Comparison of ENCODE assay signal across 31 cellular contexts in the genomic region with DNA sequence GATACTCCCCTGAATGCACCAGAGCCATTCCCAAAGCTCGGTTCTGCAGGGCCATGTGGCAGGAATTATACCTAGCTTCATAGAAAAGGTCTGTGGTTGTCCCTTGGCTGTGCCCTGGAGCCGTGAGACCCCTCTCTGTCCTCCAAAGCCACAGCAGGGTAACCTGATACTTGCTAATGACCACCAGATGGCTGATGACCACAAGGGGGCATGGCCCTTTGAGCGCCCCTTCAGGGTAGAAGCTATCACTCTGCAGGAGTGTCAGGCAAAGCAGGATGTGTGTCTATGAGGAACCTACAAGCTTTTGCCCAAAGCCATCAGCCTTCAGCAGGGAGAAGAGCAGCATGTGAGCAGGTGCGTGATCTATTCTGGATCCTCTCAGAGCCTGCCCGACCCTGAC.
A peak's percentile ranks its signal among the peaks of the same experiment; 100 is the strongest.
DNase-seq lines count a peak whose midpoint lies in the region; ATAC-seq, FAIRE-seq and TF ChIP-seq lines count a peak whose summit lies in the region.
"Had no signal": no experiment of that assay in that cellular context is flagged by ENCODE, and none has a peak within 500 bp of the region (broad histone marks: within the 10 kb centered on the region; RNA-seq: fewer than 3 reads in every experiment).

No MANE protein-coding gene starts in this region.

- 19% methylated on average over 5 of the region's 5 CpGs for WGBS in HepG2 (ENCODE audit: low lambda C conversion rate)
- 6% methylated on average over 4 of the region's 5 CpGs for WGBS in right lobe of liver (ENCODE audit: insufficient coverage, low coverage, low lambda C conversion rate, missing lambda C conversion rate)
- WGBS in K562 (ENCODE audit: insufficient coverage, low coverage, missing lambda C conversion rate): 0% methylated on average over 4 of the region's 5 CpGs
- 56 to 74% methylated on average over 5 of the region's 5 CpGs for WGBS in thyroid gland, 2 donors

- no peaks in the 10 kb centered on the region for H3K9me1 ChIP-seq in K562 (ENCODE audit: control insufficient read depth, insufficient read depth, low read length)

- peak; percentile 6 for DNase-seq in HepG2 (ENCODE audit: low spot score)
- no peak for DNase-seq in right lobe of liver
- DNase-seq in K562 (ENCODE audit: extremely low read depth in 1 of 4, low spot score in 3 of 4): peak in 3 of 4 experiments; percentile 3 to 18 (median 14)
- DNase-seq in iPS-NIHi7 (ENCODE audit: extremely low spot score): peak; percentile 89
- DNase-seq in NCI-H146 (lab: John Stamatoyannopoulos, UW): no peak
- no peak for DNase-seq in activated naive CD4-positive, alpha-beta T cell (lab: John Stamatoyannopoulos, UW)
- no peak for DNase-seq in thyroid gland
- DNase-seq: activated CD4-positive, alpha-beta T cell treated with anti-CD3 and anti-CD28 coated beads, Interleukin-2, amount 50 U/mL, for 1 hour; activated naive CD4-positive, alpha-beta T cell treated with anti-CD3 and anti-CD28 coated beads, Interleukin-2, amount 10 ng/mL, durations not matched to agents 7 days and 5 days; amygdala; colonic mucosa; COR-L47; effector memory CD8-positive, alpha-beta T cell; foreskin melanocyte; HCEC 1CT; hypothalamus; kidney glomerular epithelial cell; NCI-H1417 treated with DMSO at 0.1 percent for 48 hours; nucleus accumbens; stimulated activated CD4-positive, alpha-beta T cell treated with anti-CD3 and anti-CD28 coated beads, Interleukin-1b, Interleukin-23, amount 100 ng/mL, for 48 hours; substantia nigra; T-helper 2 cell had no signal

- H3K4me3 ChIP-seq in HepG2 (replicated peaks in 1 of 3; ENCODE audit: insufficient read depth in 1 of 3, low read depth in 2 of 3, low read length in 3 of 3): no peak overlapping the region
- no peak overlapping the region for H3K4me3 ChIP-seq in right lobe of liver
- no peak overlapping the region for H3K4me3 ChIP-seq in K562
- H3K4me3 ChIP-seq in thyroid gland (replicated peaks in 1 of 3): no peak overlapping the region
- H3K4me3 ChIP-seq: colonic mucosa, esophagus muscularis mucosa, lung, SJSA1, skin epidermis had no signal

- POLR2A ChIA-PET in HepG2 (lab: Yijun Ruan, JAX) (no interaction called here), K562 (lab: Yijun Ruan, JAX) (interaction anchor here (0.7 kb wide), 1 partner anchor 29 kb away, joined by 5 read pairs; no protein-coding TSS in a partner anchor)

- H2AFZ ChIP-seq in HepG2 (ENCODE audit: low read length) (no peak overlapping the region), K562 (ENCODE audit: low read depth, low read length) (no peak overlapping the region)

- FAIRE-seq in HepG2 (lab: Jason Lieb, UNC): no peak
- FAIRE-seq in K562 (lab: Jason Lieb, UNC): no peak
- FAIRE-seq: GM12892, RCC 7860 had no signal

- CTCF ChIA-PET in HepG2 (lab: Yijun Ruan, JAX; ENCODE audit: low intra/inter-chr PET ratio, low total read pairs) (no interaction called here), K562 (lab: Yijun Ruan, JAX; ENCODE audit: low intra/inter-chr PET ratio) (no interaction called here)

- H3K27ac ChIP-seq in HepG2 (ENCODE audit: extremely low read length, insufficient read depth, low read length) (no peak overlapping the region), right lobe of liver (no peak overlapping the region), K562 (ENCODE audit: extremely low read depth, low read depth, low read length) (no peak overlapping the region), thyroid gland (no peak overlapping the region)
- H3K27ac ChIP-seq: colonic mucosa, esophagus muscularis mucosa, HL-60, SJSA1, skin epidermis, VCaP had no signal

- H3K4me1 ChIP-seq in HepG2 (ENCODE audit: insufficient read depth, low read length): no peaks in the 10 kb centered on the region
- no peaks in the 10 kb centered on the region for H3K4me1 ChIP-seq in right lobe of liver
- no peaks in the 10 kb centered on the region for H3K4me1 ChIP-seq in K562 (replicated peaks in 1 of 2; ENCODE audit: control insufficient read depth in 2 of 2, insufficient read depth in 2 of 2, low read length in 2 of 2)
- H3K4me1 ChIP-seq in thyroid gland: no peaks in the 10 kb centered on the region
- H3K4me1 ChIP-seq: colonic mucosa, esophagus muscularis mucosa, SJSA1 had no signal

- intact Hi-C loops in HepG2 (cut with micrococcal nuclease; ENCODE audit: unreplicated experiment): no loop called here
- intact Hi-C loops in right lobe of liver (cut with DNase I): no loop called here
- intact Hi-C loops in K562 (cut with micrococcal nuclease): no loop called here
- intact Hi-C loops in thyroid gland (cut with DNase I): no loop called here

- peak; percentile 90 for ATAC-seq in HepG2
- no peak for ATAC-seq in right lobe of liver
- peak; percentile 67; the same call in 2 of the 3 replicates for ATAC-seq in K562
- ATAC-seq in GM18517 (IDR thresholded peaks at IDR 0.05; ENCODE audit: unreplicated experiment): no peak
- ATAC-seq: effector memory CD8-positive, alpha-beta T cell had no signal

- H3K9ac ChIP-seq in HepG2 (ENCODE audit: insufficient read depth, low read depth, low read length): no peak overlapping the region
- no peak overlapping the region for H3K9ac ChIP-seq in K562 (ENCODE audit: insufficient read depth in 1 of 2, low read depth in 2 of 2, low read length in 2 of 2)

- H3K36me3 ChIP-seq in HepG2 (replicated peaks in 1 of 2; ENCODE audit: control insufficient read depth in 1 of 2, insufficient read depth in 2 of 2, low read length in 2 of 2): no peaks in the 10 kb centered on the region
- no peaks in the 10 kb centered on the region for H3K36me3 ChIP-seq in right lobe of liver
- no peaks in the 10 kb centered on the region for H3K36me3 ChIP-seq in K562 (ENCODE audit: control insufficient read depth, insufficient read depth, low read length)
- H3K36me3 ChIP-seq in thyroid gland: no peaks in the 10 kb centered on the region
- H3K36me3 ChIP-seq: colonic mucosa, esophagus muscularis mucosa, SJSA1 had no signal

- H3K27me3 ChIP-seq in HepG2 (ENCODE audit: control insufficient read depth in 1 of 2, insufficient read depth in 2 of 2, low read length in 2 of 2) (peaks cover 0 to 11% of the 10 kb centered on the region in 2 experiments; a peak in 2 of 5 replicates), right lobe of liver (no peaks in the 10 kb centered on the region), K562 (ENCODE audit: control insufficient read depth in 2 of 2, insufficient read depth in 2 of 2, low read length in 2 of 2) (peaks cover 0 to 13% of the 10 kb centered on the region in 2 experiments; a peak in 2 of 5 replicates), thyroid gland (no peaks in the 10 kb centered on the region)
- H3K27me3 ChIP-seq: colonic mucosa, SJSA1 had no signal

- TF ChIP-seq RAD21 in HepG2 (CRISPR knock-in tag; IDR thresholded peaks at IDR 0.05) (no peak), K562 (CRISPR knock-in tag; conservative IDR thresholded peaks at IDR 0.05 in 1 of 2, IDR thresholded peaks at IDR 0.05 in 1 of 2) (no peak)

- H3K4me2 ChIP-seq in HepG2 (ENCODE audit: low read depth, low read length) (no peak overlapping the region), K562 (ENCODE audit: insufficient read depth, low read length) (no peak overlapping the region)

- no peak for TF ChIP-seq CTCF in HepG2 (CRISPR knock-in tag; IDR thresholded peaks at IDR 0.05)
- TF ChIP-seq CTCF in right lobe of liver (IDR thresholded peaks at IDR 0.05): no peak
- TF ChIP-seq CTCF in K562 (IDR thresholded peaks at IDR 0.05 in 2 of 3, conservative IDR thresholded peaks at IDR 0.05 in 1 of 3; ENCODE audit: insufficient read depth in 2 of 3, low read depth in 1 of 3, low read length in 3 of 3): peak; percentile 21 to 69 (median 29); a peak in 4 of 6 replicates
- TF ChIP-seq CTCF in thyroid gland (IDR thresholded peaks at IDR 0.05): no peak

- H4K20me1 ChIP-seq in HepG2 (ENCODE audit: insufficient read depth, low read length) (no peaks in the 10 kb centered on the region), K562 (replicated peaks; ENCODE audit: control insufficient read depth, insufficient read depth, low read length) (no peaks in the 10 kb centered on the region; the same call in 1 of the 2 replicates)

- in situ Hi-C loops in HepG2 (cut with HindIII; ENCODE audit: extremely low pct_ligation_motif_present, low pct_unique_long_range_greater_than_20kb): no loop called here
- in situ Hi-C loops in K562 (cut with MboI): no loop called here

- H3K79me2 ChIP-seq in HepG2 (ENCODE audit: insufficient read depth, low read length) (no peaks in the 10 kb centered on the region), K562 (ENCODE audit: control insufficient read depth, insufficient read depth, low read length) (no peaks in the 10 kb centered on the region)

- TF ChIP-seq EP300 in HepG2 (IDR thresholded peaks at IDR 0.05; ENCODE audit: low read depth in 2 of 2, low read length in 2 of 2) (no peak), HepG2 (CRISPR knock-in tag; IDR thresholded peaks at IDR 0.05; ENCODE audit: borderline replicate concordance) (no peak), K562 (IDR thresholded peaks at IDR 0.05; ENCODE audit: low read length) (no peak)

- H3K9me3 ChIP-seq in HepG2 (ENCODE audit: low read length) (no peaks in the 10 kb centered on the region), right lobe of liver (no peaks in the 10 kb centered on the region), K562 (replicated peaks; ENCODE audit: control insufficient read depth, insufficient read depth, low read depth, low read length) (no peaks in the 10 kb centered on the region), thyroid gland (no peaks in the 10 kb centered on the region)
- H3K9me3 ChIP-seq: colonic mucosa, esophagus muscularis mucosa, SJSA1 had no signal

- BruUV-seq in HepG2 (replicated peaks; lab: Mats Ljungman, UMichigan) (no TSS peak), K562 (replicated peaks; lab: Mats Ljungman, UMichigan) (no TSS peak)

- TF ChIP-seq POLR2A in HepG2 (IDR thresholded peaks at IDR 0.05; ENCODE audit: insufficient read depth in 1 of 2, low read depth in 2 of 2, low read length in 2 of 2): no peak
- no peak for TF ChIP-seq POLR2A in right lobe of liver (IDR thresholded peaks at IDR 0.05)
- no peak for TF ChIP-seq POLR2A in K562 (conservative IDR thresholded peaks at IDR 0.05)
- no peak for TF ChIP-seq POLR2A in thyroid gland (IDR thresholded peaks at IDR 0.05)

TF ChIP-seq in HepG2, 621 proteins besides CTCF, POLR2A, EP300 and RAD21:
- TF ChIP-seq ZNF124 (CRISPR knock-in tag; IDR thresholded peaks at IDR 0.05): no peak
- TF ChIP-seq SIX1 (CRISPR knock-in tag; IDR thresholded peaks at IDR 0.05; ENCODE audit: borderline replicate concordance): peak; percentile 88

TF ChIP-seq in K562, 482 proteins besides CTCF, POLR2A, EP300 and RAD21 (continues in another document):
- TF ChIP-seq, protein P1, sequence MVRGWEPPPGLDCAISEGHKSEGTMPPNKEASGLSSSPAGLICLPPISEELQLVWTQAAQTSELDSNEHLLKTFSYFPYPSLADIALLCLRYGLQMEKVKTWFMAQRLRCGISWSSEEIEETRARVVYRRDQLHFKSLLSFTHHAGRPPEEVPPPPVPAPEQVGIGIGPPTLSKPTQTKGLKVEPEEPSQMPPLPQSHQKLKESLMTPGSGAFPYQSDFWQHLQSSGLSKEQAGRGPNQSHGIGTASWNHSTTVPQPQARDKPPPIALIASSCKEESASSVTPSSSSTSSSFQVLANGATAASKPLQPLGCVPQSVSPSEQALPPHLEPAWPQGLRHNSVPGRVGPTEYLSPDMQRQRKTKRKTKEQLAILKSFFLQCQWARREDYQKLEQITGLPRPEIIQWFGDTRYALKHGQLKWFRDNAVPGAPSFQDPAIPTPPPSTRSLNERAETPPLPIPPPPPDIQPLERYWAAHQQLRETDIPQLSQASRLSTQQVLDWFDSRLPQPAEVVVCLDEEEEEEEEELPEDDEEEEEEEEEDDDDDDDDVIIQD (CRISPR knock-in tag; IDR thresholded peaks at IDR 0.05): no peak
- no peak for TF ChIP-seq HDGF (IDR thresholded peaks at IDR 0.05)

Comparison
In these comparisons a context has a peak if more than half of its experiments do, and no peak if none do; other contexts are left out.
1. ATAC-seq: peak in HepG2 (single experiment) and K562 (single experiment); none in right lobe of liver (0 of 4) and GM18517 (single experiment).
2. DNase-seq: peak in HepG2 (single experiment), K562 (3 of 4) and iPS-NIHi7 (single experiment); none in right lobe of liver (0 of 3), NCI-H146 (single experiment), activated naive CD4-positive, alpha-beta T cell (0 of 4) and thyroid gland (0 of 2).
3. CTCF ChIP-seq: peak in K562 (3 of 3); none in HepG2 (single experiment), right lobe of liver (0 of 4) and thyroid gland (0 of 6).